In genomic region chr6:35128496-35128895, GRCh38 we compare ENCODE assay signal across 31 cellular contexts. TPM values are rescaled to one million over a fixed set of nuclear protein-coding genes. Genes with fewer than 3 reads are reported as not detected.
A peak's percentile ranks its signal among the peaks of the same experiment; 100 is the strongest.
DNase-seq lines count a peak whose midpoint lies in the region; ATAC-seq and TF ChIP-seq lines count a peak whose summit lies in the region.
"Had no signal": no experiment of that assay in that cellular context is flagged by ENCODE, and none has a peak within 500 bp of the region (broad histone marks: within the 10 kb centered on the region; RNA-seq: fewer than 3 reads in every experiment).

No MANE protein-coding gene starts in this region.

- H4K91ac ChIP-seq in neuronal stem cell (ENCODE audit: low read depth, low read length, poor library complexity), result no peak overlapping the region

- no peak overlapping the region for H3K14ac ChIP-seq in neuronal stem cell (ENCODE audit: low read length)

- in situ Hi-C loops in mammary epithelial cell (cut with MboI; ENCODE audit: low sequenced_read_pairs in 2 of 2), result no loop called here

- H3K9ac ChIP-seq in neuronal stem cell (ENCODE audit: low read depth, low read length, poor library complexity) (no peak overlapping the region), mammary epithelial cell (ENCODE audit: insufficient read depth, low read length) (no peak overlapping the region)

- no peak overlapping the region for H3K23ac ChIP-seq in neuronal stem cell (ENCODE audit: low read depth, low read length, poor library complexity)

- no TSS peak for BruUV-seq in mammary epithelial cell (replicated peaks; lab: Mats Ljungman, UMichigan)

- intact Hi-C loops in mammary epithelial cell (cut with micrococcal nuclease), result no loop called here

- no CpG with 5 or more reads among the region's 3 CpGs for WGBS in neuronal stem cell (ENCODE audit: extremely low coverage in 2 of 2, insufficient read length in 2 of 2, insufficient replicate concordance in 1 of 2), 2 donors
- 83% methylated on average over 3 of the region's 3 CpGs for WGBS in mammary epithelial cell (ENCODE audit: low coverage, missing lambda C conversion rate)

- no peak overlapping the region for H2BK15ac ChIP-seq in neuronal stem cell (ENCODE audit: low read length)

- H2AFZ ChIP-seq in neuronal stem cell (ENCODE audit: low read length) (peak overlapping the region; percentile 78), mammary epithelial cell (ENCODE audit: low read depth, low read length) (no peak overlapping the region)

- H2BK120ac ChIP-seq in neuronal stem cell (ENCODE audit: low read depth, low read length), result no peak overlapping the region

- H4K8ac ChIP-seq in neuronal stem cell (ENCODE audit: low read depth, low read length), result no peak overlapping the region

- no peaks in the 10 kb centered on the region for H3K79me1 ChIP-seq in neuronal stem cell (ENCODE audit: low read depth, low read length)

- DNase-seq in EH (ENCODE audit: low read depth), result peak; percentile 69
- DNase-seq in NCI-H226, result peak; percentile 51
- peak; percentile 88 for DNase-seq in choroid plexus epithelial cell (ENCODE audit: low read depth)
- DNase-seq in neuronal stem cell (ENCODE audit: low spot score), result no peak
- no peak for DNase-seq in mammary epithelial cell
- DNase-seq: ACHN; activated CD4-positive, alpha-beta T cell treated with anti-CD3 and anti-CD28 coated beads for 1 hour; activated CD8-positive, alpha-beta T cell treated with anti-CD3 and anti-CD28 coated beads for 36 hours; aorta; Caco-2; head of caudate nucleus; kidney glomerular epithelial cell; lower lobe of right lung; NCI-H1092; NCI-H187; NCI-H526; stimulated activated CD4-positive, alpha-beta T cell treated with anti-CD3 and anti-CD28 coated beads, Interleukin-4, amount 100 ng/mL, for 4 hours; substantia nigra; T-helper 1 cell had no signal

- H3K36me3 ChIP-seq in neuronal stem cell (replicated peaks in 1 of 2; ENCODE audit: control insufficient read depth in 2 of 2, insufficient read depth in 2 of 2, low read length in 2 of 2) (no peaks in the 10 kb centered on the region), mammary epithelial cell (ENCODE audit: insufficient read depth, low read length) (no peaks in the 10 kb centered on the region)
- H3K36me3 ChIP-seq: lower lobe of right lung, SJSA1 had no signal

- H3K27me3 ChIP-seq in neuronal stem cell (ENCODE audit: control insufficient read depth in 3 of 3, insufficient read depth in 3 of 3, low read depth in 1 of 3, low read length in 3 of 3), result no peaks in the 10 kb centered on the region
- no peaks in the 10 kb centered on the region for H3K27me3 ChIP-seq in mammary epithelial cell (ENCODE audit: insufficient read depth, low read length)
- H3K27me3 ChIP-seq: SJSA1 had no signal

- no peak overlapping the region for H3K18ac ChIP-seq in neuronal stem cell (ENCODE audit: low read length)

- H3K79me2 ChIP-seq in mammary epithelial cell (ENCODE audit: insufficient read depth, low read length), result no peaks in the 10 kb centered on the region

- no peak for TF ChIP-seq CTCF in choroid plexus epithelial cell (conservative IDR thresholded peaks at IDR 0.05; ENCODE audit: low read depth, low read length)
- no peak for TF ChIP-seq CTCF in mammary epithelial cell (conservative IDR thresholded peaks at IDR 0.05 in 1 of 2, IDR thresholded peaks at IDR 0.05 in 1 of 2; ENCODE audit: extremely low read depth in 1 of 2, insufficient read depth in 1 of 2, low read depth in 1 of 2, low read length in 2 of 2)

- no peak overlapping the region for H3K4ac ChIP-seq in neuronal stem cell (ENCODE audit: low read length)

- H3K4me1 ChIP-seq in neuronal stem cell (ENCODE audit: control insufficient read depth in 2 of 2, insufficient read depth in 1 of 2, low read depth in 1 of 2, low read length in 2 of 2) (peaks cover 0 to 7% of the 10 kb centered on the region in 2 donors), mammary epithelial cell (ENCODE audit: insufficient read depth, low read length) (no peaks in the 10 kb centered on the region)
- H3K4me1 ChIP-seq: Caco-2, lower lobe of right lung, SJSA1 had no signal

- no peak overlapping the region for H2AK5ac ChIP-seq in neuronal stem cell (ENCODE audit: low read depth, low read length)

- no peak overlapping the region for H2BK12ac ChIP-seq in neuronal stem cell (ENCODE audit: low read length)

- H3K4me3 ChIP-seq in choroid plexus epithelial cell (ENCODE audit: low read depth, low read length), result no peak overlapping the region
- no peak overlapping the region for H3K4me3 ChIP-seq in neuronal stem cell (ENCODE audit: low read length in 2 of 2)
- H3K4me3 ChIP-seq in mammary epithelial cell (replicated peaks in 1 of 3; ENCODE audit: insufficient read depth in 1 of 3, low read depth in 2 of 3, low read length in 3 of 3), result no peak overlapping the region
- H3K4me3 ChIP-seq: lower lobe of right lung, SJSA1 had no signal

- dilution Hi-C loops in mammary epithelial cell (cut with HindIII; ENCODE audit: low sequenced_read_pairs), result loop anchor here (5.0 to 10.0 kb wide), 2 partner anchors 144 to 526 kb away; no protein-coding TSS in a partner anchor

- CTCF ChIA-PET in mammary epithelial cell (lab: Charles Lee; ENCODE audit: low non-redundant PET), result interaction anchor here (0.7 kb wide), 1 partner anchor 723 kb away, joined by 3 read pairs; no protein-coding TSS in a partner anchor

- no peak overlapping the region for H3K4me2 ChIP-seq in neuronal stem cell (ENCODE audit: insufficient read depth, low read length, poor library complexity, severe bottlenecking)
- no peak overlapping the region for H3K4me2 ChIP-seq in mammary epithelial cell (ENCODE audit: insufficient read depth, low read depth, low read length)

- no peaks in the 10 kb centered on the region for H3K9me3 ChIP-seq in neuronal stem cell (replicated peaks in 1 of 2; ENCODE audit: control insufficient read depth in 2 of 2, insufficient read depth in 1 of 2, low read depth in 1 of 2, low read length in 2 of 2)
- no peaks in the 10 kb centered on the region for H3K9me3 ChIP-seq in mammary epithelial cell (replicated peaks; ENCODE audit: insufficient read depth, low read length)
- H3K9me3 ChIP-seq: Caco-2, lower lobe of right lung, SJSA1 had no signal

- no peak overlapping the region for H2BK5ac ChIP-seq in neuronal stem cell (ENCODE audit: low read length)

- H3K27ac ChIP-seq in neuronal stem cell (replicated peaks; ENCODE audit: low read length), result no peak overlapping the region
- no peak overlapping the region for H3K27ac ChIP-seq in mammary epithelial cell (ENCODE audit: insufficient read depth, low read depth, low read length)
- H3K27ac ChIP-seq: C4-2B, lower lobe of right lung, SJSA1 had no signal

- ATAC-seq in GM21529 (IDR thresholded peaks at IDR 0.05; ENCODE audit: unreplicated experiment), result no peak
- no peak for ATAC-seq in HG03159 (IDR thresholded peaks at IDR 0.05; ENCODE audit: unreplicated experiment)
- ATAC-seq in GM18858 (IDR thresholded peaks at IDR 0.05; ENCODE audit: unreplicated experiment), result no peak
- ATAC-seq: activated CD8-positive, alpha-beta T cell treated with anti-CD3 and anti-CD28 coated beads for 36 hours; activated naive CD4-positive, alpha-beta T cell treated with anti-CD3 and anti-CD28 coated beads, Interleukin-2, amount 50 U/mL, for 72 hours; activated T-helper 17 cell treated with anti-CD3 and anti-CD28 coated beads, Interleukin-2, amount 50 U/mL, for 72 hours; lower lobe of right lung; sciatic nerve; stimulated activated memory B cell treated with anti-CD40 and anti-IgM and Interleukin-4, amounts not matched to agents 10 μg/mL and 1 μg/mL and 100 μg/mL, for 72 hours had no signal

- H4K20me1 ChIP-seq in mammary epithelial cell (ENCODE audit: insufficient read depth, low read length), result no peaks in the 10 kb centered on the region

RNA-seq across cellular contexts. Expression of gene TCP11, which starts 12.6 kb away (rescaled TPM):
- 0.47 TPM for polyA plus RNA-seq in neuronal stem cell (2013, experiment 1 of 2)
- 0.40 TPM for polyA plus RNA-seq in neuronal stem cell (2013, experiment 2 of 2)
- total RNA-seq in mammary epithelial cell, result not detected
- not detected for polyA plus RNA-seq in mammary epithelial cell
- polyA minus RNA-seq in mammary epithelial cell, result not detected
- total RNA-seq: activated CD8-positive, alpha-beta T cell treated with anti-CD3 and anti-CD28 coated beads for 36 hours; activated naive CD4-positive, alpha-beta T cell treated with anti-CD3 and anti-CD28 coated beads, Interleukin-2, amount 50 U/mL, for 72 hours; activated T-helper 17 cell treated with anti-CD3 and anti-CD28 coated beads, Interleukin-2, amount 50 U/mL, for 72 hours; Caco-2; endothelial cell of umbilical vein; lower lobe of right lung; progenitor cell of endocrine pancreas; sciatic nerve had no signal
- polyA plus RNA-seq: aorta, neural cell had no signal

Comparison
In these comparisons a context has a peak if more than half of its experiments do, and no peak if none do; other contexts are left out.
1. DNase-seq: peak in EH (single experiment), NCI-H226 (single experiment) and choroid plexus epithelial cell (single experiment); none in neuronal stem cell (single experiment) and mammary epithelial cell (single experiment).